ENCODE assay signal across 23 cellular contexts in the genomic region with DNA sequence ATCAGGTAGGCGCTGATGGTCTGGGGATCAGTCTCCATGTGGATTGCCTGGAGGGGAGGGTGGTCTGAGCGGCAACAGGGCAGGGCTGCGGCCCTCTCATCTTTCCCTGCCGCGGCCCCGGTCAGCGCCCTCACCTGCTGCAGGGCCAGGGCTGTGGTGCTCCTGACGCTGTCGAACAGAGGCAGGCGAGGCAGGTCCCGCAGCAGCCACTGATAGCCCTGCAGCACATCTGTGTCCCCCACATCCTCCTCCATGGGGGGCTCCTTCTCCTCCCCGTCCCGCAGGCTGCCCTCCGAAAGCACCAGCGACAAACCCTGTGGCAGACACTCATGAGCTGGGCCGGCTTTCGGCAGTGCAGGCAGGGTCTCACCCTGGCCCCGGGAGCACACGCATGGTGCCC. TPM values are rescaled to one million over a fixed set of nuclear protein-coding genes. Genes with fewer than 3 reads are reported as not detected.
A peak's percentile ranks its signal among the peaks of the same experiment; 100 is the strongest.
DNase-seq lines count a peak whose midpoint lies in the region; ATAC-seq, FAIRE-seq and TF ChIP-seq lines count a peak whose summit lies in the region.
"Had no signal": no experiment of that assay in that cellular context is flagged by ENCODE, and none has a peak within 500 bp of the region (broad histone marks: within the 10 kb centered on the region; RNA-seq: fewer than 3 reads in every experiment).

No MANE protein-coding gene starts in this region.

- H3K4me3 Mint-ChIP-seq in stimulated activated naive B cell treated with anti-CD40 and anti-IgM and Interleukin-4, amounts not matched to agents 10 μg/mL and 1 μg/mL and 100 μg/mL, for 72 hours = no peak overlapping the region
- H3K4me3 Mint-ChIP-seq: B cell; CD4-positive, alpha-beta memory T cell; CD4-positive, CD25-positive, alpha-beta regulatory T cell; CD8-positive, alpha-beta memory T cell had no signal

- no peaks in the 10 kb centered on the region for H3K4me1 ChIP-seq in HepG2 (ENCODE audit: insufficient read depth, low read length)
- H3K4me1 ChIP-seq in right lobe of liver = no peaks in the 10 kb centered on the region
- H3K4me1 ChIP-seq: A549; BLaER1 treated with 17β-estradiol and CSF1 and Interleukin-3, amounts not matched to agents 10 nM and 100 nM had no signal

- TF ChIP-seq EP300 in HepG2 (IDR thresholded peaks at IDR 0.05; ENCODE audit: low read depth in 2 of 2, low read length in 2 of 2) (no peak), HepG2 (CRISPR knock-in tag; IDR thresholded peaks at IDR 0.05; ENCODE audit: borderline replicate concordance) (no peak)

- H2AFZ ChIP-seq in HepG2 (ENCODE audit: low read length) = no peak overlapping the region

- no peak for TF ChIP-seq RAD21 in HepG2 (CRISPR knock-in tag; IDR thresholded peaks at IDR 0.05)

- no peak for TF ChIP-seq CTCF in HepG2 (CRISPR knock-in tag; IDR thresholded peaks at IDR 0.05)
- no peak for TF ChIP-seq CTCF in right lobe of liver (IDR thresholded peaks at IDR 0.05)

- no peaks in the 10 kb centered on the region for H3K79me2 ChIP-seq in HepG2 (ENCODE audit: insufficient read depth, low read length)

- no peak overlapping the region for H3K4me2 ChIP-seq in HepG2 (ENCODE audit: low read depth, low read length)
- H3K4me2 ChIP-seq: A549; BLaER1 treated with 17β-estradiol and CSF1 and Interleukin-3, amounts not matched to agents 10 nM and 100 nM had no signal

- peak overlapping the region; percentile 20 for H3K27ac Mint-ChIP-seq in stimulated activated naive B cell treated with anti-CD40 and anti-IgM and Interleukin-4, amounts not matched to agents 10 μg/mL and 1 μg/mL and 100 μg/mL, for 72 hours
- H3K27ac Mint-ChIP-seq: B cell; CD8-positive, alpha-beta memory T cell had no signal

- no peaks in the 10 kb centered on the region for H3K27me3 Mint-ChIP-seq in stimulated activated naive B cell treated with anti-CD40 and anti-IgM and Interleukin-4, amounts not matched to agents 10 μg/mL and 1 μg/mL and 100 μg/mL, for 72 hours
- H3K27me3 Mint-ChIP-seq: B cell; CD4-positive, alpha-beta memory T cell; CD4-positive, CD25-positive, alpha-beta regulatory T cell had no signal

- H3K36me3 ChIP-seq in HepG2 (replicated peaks in 1 of 2; ENCODE audit: control insufficient read depth in 1 of 2, insufficient read depth in 2 of 2, low read length in 2 of 2) (peaks cover 23 to 38% of the 10 kb centered on the region in 2 experiments; a peak in 4 of 5 replicates), right lobe of liver (peaks cover 0 to 59% (median 9%) of the 10 kb centered on the region in 4 donors)

- no peak for ATAC-seq in HepG2
- ATAC-seq in right lobe of liver = no peak
- ATAC-seq in stimulated activated naive B cell treated with anti-CD40 and anti-IgM and Interleukin-4, amounts not matched to agents 10 μg/mL and 1 μg/mL and 100 μg/mL, for 72 hours (replicated peaks) = no peak
- ATAC-seq in GM18867 (IDR thresholded peaks at IDR 0.05; ENCODE audit: unreplicated experiment) = no peak
- ATAC-seq: A549 had no signal

- no peaks in the 10 kb centered on the region for H4K20me1 ChIP-seq in HepG2 (ENCODE audit: insufficient read depth, low read length)

- no peaks in the 10 kb centered on the region for H3K27me3 ChIP-seq in HepG2 (ENCODE audit: control insufficient read depth in 1 of 2, insufficient read depth in 2 of 2, low read length in 2 of 2)
- H3K27me3 ChIP-seq in right lobe of liver = no peaks in the 10 kb centered on the region
- H3K27me3 ChIP-seq: BLaER1 treated with 17β-estradiol and CSF1 and Interleukin-3, amounts not matched to agents 10 nM and 100 nM had no signal

- H3K4me1 Mint-ChIP-seq in stimulated activated naive B cell treated with anti-CD40 and anti-IgM and Interleukin-4, amounts not matched to agents 10 μg/mL and 1 μg/mL and 100 μg/mL, for 72 hours = no peaks in the 10 kb centered on the region
- H3K4me1 Mint-ChIP-seq: B cell; CD8-positive, alpha-beta memory T cell had no signal

- no peaks in the 10 kb centered on the region for H3K9me3 Mint-ChIP-seq in stimulated activated naive B cell treated with anti-CD40 and anti-IgM and Interleukin-4, amounts not matched to agents 10 μg/mL and 1 μg/mL and 100 μg/mL, for 72 hours
- H3K9me3 Mint-ChIP-seq: CD4-positive, alpha-beta memory T cell; CD4-positive, CD25-positive, alpha-beta regulatory T cell; CD8-positive, alpha-beta memory T cell had no signal

- H3K9me3 ChIP-seq in HepG2 (ENCODE audit: low read length) (no peaks in the 10 kb centered on the region), right lobe of liver (no peaks in the 10 kb centered on the region)
- H3K9me3 ChIP-seq: A549; BLaER1 treated with 17β-estradiol and CSF1 and Interleukin-3, amounts not matched to agents 10 nM and 100 nM had no signal

- POLR2A ChIA-PET in HepG2 (lab: Yijun Ruan, JAX) = no interaction called here

- 100% methylated on average over 2 of the region's 19 CpGs for WGBS in HepG2 (ENCODE audit: low lambda C conversion rate)
- 80% methylated on average over 1 of the region's 19 CpGs for WGBS in right lobe of liver (ENCODE audit: insufficient coverage, low coverage, low lambda C conversion rate, missing lambda C conversion rate)

- in situ Hi-C loops in HepG2 (cut with HindIII; ENCODE audit: extremely low pct_ligation_motif_present, low pct_unique_long_range_greater_than_20kb) = no loop called here

- intact Hi-C loops in HepG2 (cut with micrococcal nuclease; ENCODE audit: unreplicated experiment) (no loop called here), right lobe of liver (cut with DNase I) (no loop called here)

- H3K27ac ChIP-seq in HepG2 (ENCODE audit: extremely low read length, insufficient read depth, low read length) = no peak overlapping the region
- H3K27ac ChIP-seq in right lobe of liver = no peak overlapping the region
- H3K27ac ChIP-seq: 22Rv1; A549; BLaER1 treated with 17β-estradiol and CSF1 and Interleukin-3, amounts not matched to agents 10 nM and 100 nM; C4-2B had no signal

- FAIRE-seq in HepG2 (lab: Jason Lieb, UNC) = no peak
- FAIRE-seq: A549, GM12891 had no signal

- no TSS peak for BruUV-seq in HepG2 (replicated peaks; lab: Mats Ljungman, UMichigan)

- H3K4me3 ChIP-seq in HepG2 (replicated peaks in 1 of 3; ENCODE audit: insufficient read depth in 1 of 3, low read depth in 2 of 3, low read length in 3 of 3) = no peak overlapping the region
- H3K4me3 ChIP-seq in right lobe of liver = no peak overlapping the region
- H3K4me3 ChIP-seq: A549; BLaER1 treated with 17β-estradiol and CSF1 and Interleukin-3, amounts not matched to agents 10 nM and 100 nM had no signal

- H3K9ac ChIP-seq in HepG2 (ENCODE audit: insufficient read depth, low read depth, low read length) = no peak overlapping the region
- H3K9ac ChIP-seq: BLaER1 treated with 17β-estradiol and CSF1 and Interleukin-3, amounts not matched to agents 10 nM and 100 nM had no signal

- DNase-seq in HepG2 (ENCODE audit: low spot score) (no peak), right lobe of liver (no peak), GDM1 (lab: John Stamatoyannopoulos, UW) (no peak)
- no peak for DNase-seq in stimulated activated naive B cell treated with anti-CD40 and anti-IgM and Interleukin-4, amounts not matched to agents 10 μg/mL and 1 μg/mL and 100 μg/mL, for 72 hours
- DNase-seq: AML-193; CD4-positive, alpha-beta memory T cell; CD4-positive, CD25-positive, alpha-beta regulatory T cell; CD8-positive, alpha-beta memory T cell; COR-L47; DMS 273 treated with DMSO at 0.1 percent for 48 hours; DMS153; DMS53; DMS79; DND-41; EL; GF-D8 had no signal

- CTCF ChIA-PET in HepG2 (lab: Yijun Ruan, JAX; ENCODE audit: low intra/inter-chr PET ratio, low total read pairs) = no interaction called here

- peaks cover 36 to 49% of the 10 kb centered on the region in 2 donors for H3K36me3 Mint-ChIP-seq in stimulated activated naive B cell treated with anti-CD40 and anti-IgM and Interleukin-4, amounts not matched to agents 10 μg/mL and 1 μg/mL and 100 μg/mL, for 72 hours

- TF ChIP-seq POLR2A in HepG2 (IDR thresholded peaks at IDR 0.05; ENCODE audit: insufficient read depth in 1 of 2, low read depth in 2 of 2, low read length in 2 of 2) (no peak), right lobe of liver (IDR thresholded peaks at IDR 0.05) (no peak)

RNA-seq across cellular contexts. Expression of gene INTS1, which starts 19.0 kb away (rescaled TPM):
- total RNA-seq in HepG2 (2016; rRNA removed; fragmentation: Illumina TruSeq; extraction: Trizol) (17.3 and 29.0 TPM in 2 replicates), right lobe of liver (10 to 100 TPM; 30.1 to 49.6 (median 41.2) TPM)
- total RNA-seq in HepG2 (2016; cell fraction: cytosol; rRNA removed; fragmentation: Illumina TruSeq; extraction: Trizol; ENCODE audit: low read depth) = 5.1 and 5.5 TPM in 2 replicates
- total RNA-seq in HepG2 (2016; cell fraction: insoluble cytoplasmic fraction; rRNA removed; fragmentation: Illumina TruSeq; extraction: Trizol) = 10.4 and 29.7 TPM in 2 replicates
- total RNA-seq in HepG2 (2016; cell fraction: membrane; rRNA removed; fragmentation: Illumina TruSeq; extraction: Trizol) = 7.6 and 9.1 TPM in 2 replicates
- total RNA-seq in HepG2 (2016; cell fraction: nucleus; rRNA removed; fragmentation: Illumina TruSeq; extraction: Trizol) = 41.5 and 48.7 TPM in 2 replicates
- 13.7 and 18.2 TPM in 2 replicates for polyA plus RNA-seq in HepG2 (2011; rRNA removed)
- 13.7 and 18.1 TPM in 2 replicates for polyA plus RNA-seq in HepG2 (2011; cell fraction: cytosol; rRNA removed)
- 167 and 254 TPM in 2 replicates for polyA plus RNA-seq in HepG2 (2011; cell fraction: nucleus; rRNA removed)
- polyA plus RNA-seq in HepG2 (2012) = 20.5 and 22.5 TPM in 2 replicates
- 3.9 and 4.3 TPM in 2 replicates for polyA plus RNA-seq in HepG2 (2016; cell fraction: cytosol; fragmentation: Illumina TruSeq; extraction: Trizol; ENCODE audit: low read depth)
- polyA plus RNA-seq in HepG2 (2016; cell fraction: insoluble cytoplasmic fraction; fragmentation: Illumina TruSeq; extraction: Trizol; ENCODE audit: low read depth) = 11.9 and 26.2 TPM in 2 replicates
- 6.0 and 6.1 TPM in 2 replicates for polyA plus RNA-seq in HepG2 (2016; cell fraction: membrane; fragmentation: Illumina TruSeq; extraction: Trizol; ENCODE audit: low read depth)
- 118 and 123 TPM in 2 replicates for polyA plus RNA-seq in HepG2 (2016; cell fraction: nucleus; fragmentation: Illumina TruSeq; extraction: Trizol; ENCODE audit: insufficient read depth, low read depth)
- 33.5 and 55.8 TPM in 2 replicates for polyA minus RNA-seq in HepG2 (2011; rRNA and poly(A)+ RNA removed; ENCODE audit: low replicate concordance)
- polyA minus RNA-seq in HepG2 (2011; cell fraction: cytosol; rRNA and poly(A)+ RNA removed) = 18.4 and 23.7 TPM in 2 replicates
- polyA minus RNA-seq in HepG2 (2011; cell fraction: nucleus; rRNA and poly(A)+ RNA removed) = 25.5 and 29.1 TPM in 2 replicates

RNA-seq across cellular contexts. Expression of gene MICALL2, which starts 25.9 kb away (rescaled TPM):
- total RNA-seq in HepG2 (2016; rRNA removed; fragmentation: Illumina TruSeq; extraction: Trizol) (1.8 and 5.8 TPM in 2 replicates), right lobe of liver (10 to 100 TPM in 5 of 6 experiments, 1 to 10 TPM in 1; 8.2 to 23.8 (median 13.6) TPM)
- total RNA-seq in HepG2 (2016; cell fraction: cytosol; rRNA removed; fragmentation: Illumina TruSeq; extraction: Trizol; ENCODE audit: low read depth) = 5.5 and 6.3 TPM in 2 replicates
- total RNA-seq in HepG2 (2016; cell fraction: insoluble cytoplasmic fraction; rRNA removed; fragmentation: Illumina TruSeq; extraction: Trizol) = 2.1 and 6.3 TPM in 2 replicates
- 2.9 and 3.0 TPM in 2 replicates for total RNA-seq in HepG2 (2016; cell fraction: membrane; rRNA removed; fragmentation: Illumina TruSeq; extraction: Trizol)
- total RNA-seq in HepG2 (2016; cell fraction: nucleus; rRNA removed; fragmentation: Illumina TruSeq; extraction: Trizol) = 7.9 and 10.2 TPM in 2 replicates
- 12.4 and 15.0 TPM in 2 replicates for polyA plus RNA-seq in HepG2 (2011; rRNA removed)
- 2.3 and 4.4 TPM in 2 replicates for polyA plus RNA-seq in HepG2 (2011; cell fraction: cytosol; rRNA removed)
- 231 and 294 TPM in 2 replicates for polyA plus RNA-seq in HepG2 (2011; cell fraction: nucleus; rRNA removed)
- polyA plus RNA-seq in HepG2 (2012) = 5.9 and 10.1 TPM in 2 replicates
- polyA plus RNA-seq in HepG2 (2016; cell fraction: cytosol; fragmentation: Illumina TruSeq; extraction: Trizol; ENCODE audit: low read depth) = 1.1 and 1.7 TPM in 2 replicates
- 1.9 and 2.3 TPM in 2 replicates for polyA plus RNA-seq in HepG2 (2016; cell fraction: insoluble cytoplasmic fraction; fragmentation: Illumina TruSeq; extraction: Trizol; ENCODE audit: low read depth)
- polyA plus RNA-seq in HepG2 (2016; cell fraction: membrane; fragmentation: Illumina TruSeq; extraction: Trizol; ENCODE audit: low read depth) = 1.3 and 1.7 TPM in 2 replicates
- polyA plus RNA-seq in HepG2 (2016; cell fraction: nucleus; fragmentation: Illumina TruSeq; extraction: Trizol; ENCODE audit: insufficient read depth, low read depth) = 32.1 and 32.9 TPM in 2 replicates
- polyA minus RNA-seq in HepG2 (2011; rRNA and poly(A)+ RNA removed; ENCODE audit: low replicate concordance) = 17.6 and 22.4 TPM in 2 replicates
- polyA minus RNA-seq in HepG2 (2011; cell fraction: cytosol; rRNA and poly(A)+ RNA removed) = 2.2 and 2.5 TPM in 2 replicates
- polyA minus RNA-seq in HepG2 (2011; cell fraction: nucleus; rRNA and poly(A)+ RNA removed) = 26.2 and 30.8 TPM in 2 replicates

RNA-seq across cellular contexts. Expression of gene MAFK, which starts 45.3 kb away (rescaled TPM):
- total RNA-seq in HepG2 (2016; rRNA removed; fragmentation: Illumina TruSeq; extraction: Trizol) (9.2 and 10.4 TPM in 2 replicates), right lobe of liver (10 to 100 TPM in 4 of 6 experiments, 1 to 10 TPM in 2; 6.9 to 29.7 (median 13.1) TPM)
- 1.4 and 1.5 TPM in 2 replicates for total RNA-seq in HepG2 (2016; cell fraction: cytosol; rRNA removed; fragmentation: Illumina TruSeq; extraction: Trizol; ENCODE audit: low read depth)
- total RNA-seq in HepG2 (2016; cell fraction: insoluble cytoplasmic fraction; rRNA removed; fragmentation: Illumina TruSeq; extraction: Trizol) = 8.1 and 11.1 TPM in 2 replicates
- total RNA-seq in HepG2 (2016; cell fraction: membrane; rRNA removed; fragmentation: Illumina TruSeq; extraction: Trizol) = 4.0 and 4.6 TPM in 2 replicates
- 6.5 TPM in 2 replicates for total RNA-seq in HepG2 (2016; cell fraction: nucleus; rRNA removed; fragmentation: Illumina TruSeq; extraction: Trizol)
- polyA plus RNA-seq in HepG2 (2011; rRNA removed) = 7.3 and 13.8 TPM in 2 replicates
- 6.2 and 7.3 TPM in 2 replicates for polyA plus RNA-seq in HepG2 (2011; cell fraction: cytosol; rRNA removed)
- 63.2 and 72.7 TPM in 2 replicates for polyA plus RNA-seq in HepG2 (2011; cell fraction: nucleus; rRNA removed)
- 15.2 and 31.6 TPM in 2 replicates for polyA plus RNA-seq in HepG2 (2012)
- 0.54 and 0.61 TPM in 2 replicates for polyA plus RNA-seq in HepG2 (2016; cell fraction: cytosol; fragmentation: Illumina TruSeq; extraction: Trizol; ENCODE audit: low read depth)
- polyA plus RNA-seq in HepG2 (2016; cell fraction: insoluble cytoplasmic fraction; fragmentation: Illumina TruSeq; extraction: Trizol; ENCODE audit: low read depth) = 6.5 and 8.2 TPM in 2 replicates
- polyA plus RNA-seq in HepG2 (2016; cell fraction: membrane; fragmentation: Illumina TruSeq; extraction: Trizol; ENCODE audit: low read depth) = 1.9 TPM in 2 replicates
- polyA plus RNA-seq in HepG2 (2016; cell fraction: nucleus; fragmentation: Illumina TruSeq; extraction: Trizol; ENCODE audit: insufficient read depth, low read depth) = 19.6 and 20.9 TPM in 2 replicates
- polyA minus RNA-seq in HepG2 (2011; rRNA and poly(A)+ RNA removed; ENCODE audit: low replicate concordance) = 11.1 and 17.4 TPM in 2 replicates
- polyA minus RNA-seq in HepG2 (2011; cell fraction: cytosol; rRNA and poly(A)+ RNA removed) = 12.7 and 12.8 TPM in 2 replicates
- polyA minus RNA-seq in HepG2 (2011; cell fraction: nucleus; rRNA and poly(A)+ RNA removed) = 10.8 and 12.7 TPM in 2 replicates
